ENCODE assay signal across 2 cellular contexts in the genomic region with DNA sequence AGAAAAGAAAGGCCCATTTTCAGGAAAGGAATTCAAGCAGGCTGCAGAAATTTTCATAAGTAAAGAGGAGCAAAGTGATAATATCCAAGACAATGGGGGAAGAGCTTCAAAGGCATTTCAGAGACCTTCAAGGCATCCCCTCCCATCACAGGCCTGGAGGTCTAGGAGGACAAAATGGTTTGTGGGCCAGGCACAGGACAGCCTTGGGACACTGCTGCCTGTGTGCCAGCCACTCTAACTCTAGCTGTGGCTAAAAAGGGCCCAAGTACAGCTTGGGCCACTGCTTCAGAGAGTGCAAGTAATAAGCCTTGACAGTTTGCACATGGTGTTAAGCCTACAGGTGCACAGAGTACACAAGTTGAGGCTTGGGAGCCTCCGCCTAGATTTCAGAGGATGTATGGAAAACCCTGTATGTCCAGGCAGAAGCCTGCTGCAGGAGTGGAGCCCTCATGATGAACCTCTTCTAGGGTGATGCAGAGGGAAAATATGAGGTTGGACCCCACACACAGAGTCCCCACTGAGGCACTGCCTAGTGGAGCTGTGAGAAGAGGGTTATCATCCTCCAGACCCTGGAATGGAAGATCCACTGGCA.
A peak's percentile ranks its signal among the peaks of the same experiment; 100 is the strongest.
TF ChIP-seq lines count a peak whose summit lies in the region.

No MANE protein-coding gene starts in this region.

TF ChIP-seq in HepG2, 621 proteins besides CTCF, POLR2A, EP300 and RAD21 (continues in another document):
- no peak for TF ChIP-seq RBAK (CRISPR knock-in tag; IDR thresholded peaks at IDR 0.05)
- TF ChIP-seq, protein P1, sequence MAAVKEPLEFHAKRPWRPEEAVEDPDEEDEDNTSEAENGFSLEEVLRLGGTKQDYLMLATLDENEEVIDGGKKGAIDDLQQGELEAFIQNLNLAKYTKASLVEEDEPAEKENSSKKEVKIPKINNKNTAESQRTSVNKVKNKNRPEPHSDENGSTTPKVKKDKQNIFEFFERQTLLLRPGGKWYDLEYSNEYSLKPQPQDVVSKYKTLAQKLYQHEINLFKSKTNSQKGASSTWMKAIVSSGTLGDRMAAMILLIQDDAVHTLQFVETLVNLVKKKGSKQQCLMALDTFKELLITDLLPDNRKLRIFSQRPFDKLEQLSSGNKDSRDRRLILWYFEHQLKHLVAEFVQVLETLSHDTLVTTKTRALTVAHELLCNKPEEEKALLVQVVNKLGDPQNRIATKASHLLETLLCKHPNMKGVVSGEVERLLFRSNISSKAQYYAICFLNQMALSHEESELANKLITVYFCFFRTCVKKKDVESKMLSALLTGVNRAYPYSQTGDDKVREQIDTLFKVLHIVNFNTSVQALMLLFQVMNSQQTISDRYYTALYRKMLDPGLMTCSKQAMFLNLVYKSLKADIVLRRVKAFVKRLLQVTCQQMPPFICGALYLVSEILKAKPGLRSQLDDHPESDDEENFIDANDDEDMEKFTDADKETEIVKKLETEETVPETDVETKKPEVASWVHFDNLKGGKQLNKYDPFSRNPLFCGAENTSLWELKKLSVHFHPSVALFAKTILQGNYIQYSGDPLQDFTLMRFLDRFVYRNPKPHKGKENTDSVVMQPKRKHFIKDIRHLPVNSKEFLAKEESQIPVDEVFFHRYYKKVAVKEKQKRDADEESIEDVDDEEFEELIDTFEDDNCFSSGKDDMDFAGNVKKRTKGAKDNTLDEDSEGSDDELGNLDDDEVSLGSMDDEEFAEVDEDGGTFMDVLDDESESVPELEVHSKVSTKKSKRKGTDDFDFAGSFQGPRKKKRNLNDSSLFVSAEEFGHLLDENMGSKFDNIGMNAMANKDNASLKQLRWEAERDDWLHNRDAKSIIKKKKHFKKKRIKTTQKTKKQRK (IDR thresholded peaks at IDR 0.05; ENCODE audit: low read length), result peak; percentile 42; the same call in 1 of the 2 replicates
- TF ChIP-seq, protein P2, sequence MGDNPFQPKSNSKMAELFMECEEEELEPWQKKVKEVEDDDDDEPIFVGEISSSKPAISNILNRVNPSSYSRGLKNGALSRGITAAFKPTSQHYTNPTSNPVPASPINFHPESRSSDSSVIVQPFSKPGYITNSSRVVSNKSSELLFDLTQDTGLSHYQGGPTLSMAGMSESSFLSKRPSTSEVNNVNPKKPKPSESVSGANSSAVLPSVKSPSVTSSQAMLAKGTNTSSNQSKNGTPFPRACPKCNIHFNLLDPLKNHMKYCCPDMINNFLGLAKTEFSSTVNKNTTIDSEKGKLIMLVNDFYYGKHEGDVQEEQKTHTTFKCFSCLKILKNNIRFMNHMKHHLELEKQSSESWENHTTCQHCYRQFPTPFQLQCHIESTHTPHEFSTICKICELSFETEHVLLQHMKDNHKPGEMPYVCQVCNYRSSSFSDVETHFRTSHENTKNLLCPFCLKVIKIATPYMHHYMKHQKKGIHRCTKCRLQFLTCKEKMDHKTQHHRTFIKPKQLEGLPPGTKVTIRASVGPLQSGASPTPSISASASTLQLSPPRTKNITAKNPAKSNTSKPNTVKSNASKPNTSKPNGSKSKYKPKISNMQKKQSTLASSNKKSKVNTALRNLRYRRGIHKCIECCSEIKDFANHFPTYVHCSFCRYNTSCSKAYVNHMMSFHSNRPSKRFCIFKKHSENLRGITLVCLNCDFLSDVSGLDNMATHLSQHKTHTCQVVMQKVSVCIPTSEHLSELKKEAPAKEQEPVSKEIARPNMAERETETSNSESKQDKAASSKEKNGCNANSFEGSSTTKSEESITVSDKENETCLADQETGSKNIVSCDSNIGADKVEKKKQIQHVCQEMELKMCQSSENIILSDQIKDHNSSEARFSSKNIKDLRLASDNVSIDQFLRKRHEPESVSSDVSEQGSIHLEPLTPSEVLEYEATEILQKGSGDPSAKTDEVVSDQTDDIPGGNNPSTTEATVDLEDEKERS (CRISPR knock-in tag; IDR thresholded peaks at IDR 0.05), result 0 out of 2 replicates have a peak, but pooled peaks have one; percentile 73
- no peak for TF ChIP-seq KLF16 (CRISPR knock-in tag; IDR thresholded peaks at IDR 0.05)
- TF ChIP-seq CENPT (CRISPR knock-in tag; IDR thresholded peaks at IDR 0.05; ENCODE audit: low read depth), result no peak
- no peak for TF ChIP-seq REPIN1 (CRISPR knock-in tag; IDR thresholded peaks at IDR 0.05; ENCODE audit: borderline replicate concordance, low read depth)
- TF ChIP-seq MATR3 (CRISPR knock-in tag; IDR thresholded peaks at IDR 0.05), result no peak
- no peak for TF ChIP-seq ZBTB1 (CRISPR knock-in tag; IDR thresholded peaks at IDR 0.05; ENCODE audit: borderline replicate concordance)

TF ChIP-seq in K562, 482 proteins besides CTCF, POLR2A, EP300 and RAD21 (continues in another document):
- TF ChIP-seq JUNB (CRISPR knock-in tag; conservative IDR thresholded peaks at IDR 0.05) (no peak), THRAP3 (IDR thresholded peaks at IDR 0.05; ENCODE audit: borderline replicate concordance) (no peak), CBX1 (IDR thresholded peaks at IDR 0.05; ENCODE audit: low read depth) (peak; percentile 91), PPARD (CRISPR knock-in tag; IDR thresholded peaks at IDR 0.05) (no peak), KLF10 (CRISPR knock-in tag; IDR thresholded peaks at IDR 0.05) (no peak), BRCA1 (IDR thresholded peaks at IDR 0.05) (no peak), BRCA1 (CRISPR knock-in tag; IDR thresholded peaks at IDR 0.05) (no peak), CREB1 (IDR thresholded peaks at IDR 0.05) (no peak), CREB1 (CRISPR knock-in tag; IDR thresholded peaks at IDR 0.05) (no peak), CBX5 (IDR thresholded peaks at IDR 0.05; ENCODE audit: borderline replicate concordance, low read depth) (peak; percentile 97), GABPB2 (CRISPR knock-in tag; conservative IDR thresholded peaks at IDR 0.05) (no peak), MIER1 (IDR thresholded peaks at IDR 0.05; ENCODE audit: low read depth) (no peak), NFATC3 (IDR thresholded peaks at IDR 0.05) (no peak), ZNF274 (IDR thresholded peaks at IDR 0.05; ENCODE audit: borderline replicate concordance, low read depth, low read length) (no peak), ETV5 (CRISPR knock-in tag; IDR thresholded peaks at IDR 0.05; ENCODE audit: low read depth) (no peak), NELFE (IDR thresholded peaks at IDR 0.05; ENCODE audit: insufficient read depth, insufficient read length) (no peak), ZNF507 (tag; conservative IDR thresholded peaks at IDR 0.05) (no peak), LARP7 (IDR thresholded peaks at IDR 0.05) (no peak), HLTF (IDR thresholded peaks at IDR 0.05) (0 out of 2 replicates have a peak, but pooled peaks have one; percentile 33), ZNF263 (CRISPR knock-in tag; IDR thresholded peaks at IDR 0.05; ENCODE audit: borderline replicate concordance) (no peak), TRIM24 (IDR thresholded peaks at IDR 0.05) (peak in 1 of 2 experiments; percentile 55; a peak in 2 of 4 replicates), SUPT5H (IDR thresholded peaks at IDR 0.05) (no peak), ZBTB7A (IDR thresholded peaks at IDR 0.05; ENCODE audit: borderline replicate concordance, control insufficient read depth, low read depth, low read length) (no peak), BHLHE40 (IDR thresholded peaks at IDR 0.05; ENCODE audit: low read length) (no peak), TRIM28 (IDR thresholded peaks at IDR 0.05) (peak; percentile 97), ZNF644 (tag; IDR thresholded peaks at IDR 0.05; ENCODE audit: low read depth) (no peak), RUNX1 (IDR thresholded peaks at IDR 0.05; ENCODE audit: low read depth) (no peak), RBM25 (IDR thresholded peaks at IDR 0.05; ENCODE audit: low read depth, low read length, severe bottlenecking) (no peak), MYBL2 (IDR thresholded peaks at IDR 0.05; ENCODE audit: low read depth) (no peak), MYBL2 (CRISPR knock-in tag; IDR thresholded peaks at IDR 0.05; ENCODE audit: borderline replicate concordance) (no peak), FIP1L1 (IDR thresholded peaks at IDR 0.05; ENCODE audit: low read depth, low read length, poor library complexity, severe bottlenecking) (no peak), CBX3 (IDR thresholded peaks at IDR 0.05; ENCODE audit: borderline replicate concordance in 1 of 2, low read length in 2 of 2) (peak; percentile 69 to 98), GATAD2B (IDR thresholded peaks at IDR 0.05; ENCODE audit: borderline replicate concordance) (no peak), ZNF589 (CRISPR knock-in tag; IDR thresholded peaks at IDR 0.05; ENCODE audit: low read depth) (no peak), IFI16 (CRISPR knock-in tag; IDR thresholded peaks at IDR 0.05) (no peak)
- TF ChIP-seq, protein P3, sequence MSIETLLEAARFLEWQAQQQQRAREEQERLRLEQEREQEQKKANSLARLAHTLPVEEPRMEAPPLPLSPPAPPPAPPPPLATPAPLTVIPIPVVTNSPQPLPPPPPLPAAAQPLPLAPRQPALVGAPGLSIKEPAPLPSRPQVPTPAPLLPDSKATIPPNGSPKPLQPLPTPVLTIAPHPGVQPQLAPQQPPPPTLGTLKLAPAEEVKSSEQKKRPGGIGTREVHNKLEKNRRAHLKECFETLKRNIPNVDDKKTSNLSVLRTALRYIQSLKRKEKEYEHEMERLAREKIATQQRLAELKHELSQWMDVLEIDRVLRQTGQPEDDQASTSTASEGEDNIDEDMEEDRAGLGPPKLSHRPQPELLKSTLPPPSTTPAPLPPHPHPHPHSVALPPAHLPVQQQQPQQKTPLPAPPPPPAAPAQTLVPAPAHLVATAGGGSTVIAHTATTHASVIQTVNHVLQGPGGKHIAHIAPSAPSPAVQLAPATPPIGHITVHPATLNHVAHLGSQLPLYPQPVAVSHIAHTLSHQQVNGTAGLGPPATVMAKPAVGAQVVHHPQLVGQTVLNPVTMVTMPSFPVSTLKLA (conservative IDR thresholded peaks at IDR 0.05), result no peak
- TF ChIP-seq, protein P4, sequence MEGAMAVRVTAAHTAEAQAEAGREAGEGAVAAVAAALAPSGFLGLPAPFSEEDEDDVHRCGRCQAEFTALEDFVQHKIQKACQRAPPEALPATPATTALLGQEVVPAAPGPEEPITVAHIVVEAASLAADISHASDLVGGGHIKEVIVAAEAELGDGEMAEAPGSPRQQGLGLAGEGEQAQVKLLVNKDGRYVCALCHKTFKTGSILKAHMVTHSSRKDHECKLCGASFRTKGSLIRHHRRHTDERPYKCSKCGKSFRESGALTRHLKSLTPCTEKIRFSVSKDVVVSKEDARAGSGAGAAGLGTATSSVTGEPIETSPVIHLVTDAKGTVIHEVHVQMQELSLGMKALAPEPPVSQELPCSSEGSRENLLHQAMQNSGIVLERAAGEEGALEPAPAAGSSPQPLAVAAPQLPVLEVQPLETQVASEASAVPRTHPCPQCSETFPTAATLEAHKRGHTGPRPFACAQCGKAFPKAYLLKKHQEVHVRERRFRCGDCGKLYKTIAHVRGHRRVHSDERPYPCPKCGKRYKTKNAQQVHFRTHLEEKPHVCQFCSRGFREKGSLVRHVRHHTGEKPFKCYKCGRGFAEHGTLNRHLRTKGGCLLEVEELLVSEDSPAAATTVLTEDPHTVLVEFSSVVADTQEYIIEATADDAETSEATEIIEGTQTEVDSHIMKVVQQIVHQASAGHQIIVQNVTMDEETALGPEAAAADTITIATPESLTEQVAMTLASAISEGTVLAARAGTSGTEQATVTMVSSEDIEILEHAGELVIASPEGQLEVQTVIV (CRISPR knock-in tag; IDR thresholded peaks at IDR 0.05; ENCODE audit: borderline replicate concordance), result no peak
- TF ChIP-seq, protein P5, sequence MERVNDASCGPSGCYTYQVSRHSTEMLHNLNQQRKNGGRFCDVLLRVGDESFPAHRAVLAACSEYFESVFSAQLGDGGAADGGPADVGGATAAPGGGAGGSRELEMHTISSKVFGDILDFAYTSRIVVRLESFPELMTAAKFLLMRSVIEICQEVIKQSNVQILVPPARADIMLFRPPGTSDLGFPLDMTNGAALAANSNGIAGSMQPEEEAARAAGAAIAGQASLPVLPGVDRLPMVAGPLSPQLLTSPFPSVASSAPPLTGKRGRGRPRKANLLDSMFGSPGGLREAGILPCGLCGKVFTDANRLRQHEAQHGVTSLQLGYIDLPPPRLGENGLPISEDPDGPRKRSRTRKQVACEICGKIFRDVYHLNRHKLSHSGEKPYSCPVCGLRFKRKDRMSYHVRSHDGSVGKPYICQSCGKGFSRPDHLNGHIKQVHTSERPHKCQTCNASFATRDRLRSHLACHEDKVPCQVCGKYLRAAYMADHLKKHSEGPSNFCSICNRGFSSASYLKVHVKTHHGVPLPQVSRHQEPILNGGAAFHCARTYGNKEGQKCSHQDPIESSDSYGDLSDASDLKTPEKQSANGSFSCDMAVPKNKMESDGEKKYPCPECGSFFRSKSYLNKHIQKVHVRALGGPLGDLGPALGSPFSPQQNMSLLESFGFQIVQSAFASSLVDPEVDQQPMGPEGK (CRISPR knock-in tag; IDR thresholded peaks at IDR 0.05; ENCODE audit: borderline replicate concordance), result no peak
- TF ChIP-seq, protein P6, sequence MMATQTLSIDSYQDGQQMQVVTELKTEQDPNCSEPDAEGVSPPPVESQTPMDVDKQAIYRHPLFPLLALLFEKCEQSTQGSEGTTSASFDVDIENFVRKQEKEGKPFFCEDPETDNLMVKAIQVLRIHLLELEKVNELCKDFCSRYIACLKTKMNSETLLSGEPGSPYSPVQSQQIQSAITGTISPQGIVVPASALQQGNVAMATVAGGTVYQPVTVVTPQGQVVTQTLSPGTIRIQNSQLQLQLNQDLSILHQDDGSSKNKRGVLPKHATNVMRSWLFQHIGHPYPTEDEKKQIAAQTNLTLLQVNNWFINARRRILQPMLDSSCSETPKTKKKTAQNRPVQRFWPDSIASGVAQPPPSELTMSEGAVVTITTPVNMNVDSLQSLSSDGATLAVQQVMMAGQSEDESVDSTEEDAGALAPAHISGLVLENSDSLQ (IDR thresholded peaks at IDR 0.05), result no peak
- TF ChIP-seq, protein P7, sequence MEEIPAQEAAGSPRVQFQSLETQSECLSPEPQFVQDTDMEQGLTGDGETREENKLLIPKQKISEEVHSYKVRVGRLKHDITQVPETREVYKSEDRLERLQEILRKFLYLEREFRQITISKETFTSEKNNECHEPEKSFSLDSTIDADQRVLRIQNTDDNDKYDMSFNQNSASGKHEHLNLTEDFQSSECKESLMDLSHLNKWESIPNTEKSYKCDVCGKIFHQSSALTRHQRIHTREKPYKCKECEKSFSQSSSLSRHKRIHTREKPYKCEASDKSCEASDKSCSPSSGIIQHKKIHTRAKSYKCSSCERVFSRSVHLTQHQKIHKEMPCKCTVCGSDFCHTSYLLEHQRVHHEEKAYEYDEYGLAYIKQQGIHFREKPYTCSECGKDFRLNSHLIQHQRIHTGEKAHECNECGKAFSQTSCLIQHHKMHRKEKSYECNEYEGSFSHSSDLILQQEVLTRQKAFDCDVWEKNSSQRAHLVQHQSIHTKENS (CRISPR knock-in tag; IDR thresholded peaks at IDR 0.05), result no peak
- TF ChIP-seq, protein P8, sequence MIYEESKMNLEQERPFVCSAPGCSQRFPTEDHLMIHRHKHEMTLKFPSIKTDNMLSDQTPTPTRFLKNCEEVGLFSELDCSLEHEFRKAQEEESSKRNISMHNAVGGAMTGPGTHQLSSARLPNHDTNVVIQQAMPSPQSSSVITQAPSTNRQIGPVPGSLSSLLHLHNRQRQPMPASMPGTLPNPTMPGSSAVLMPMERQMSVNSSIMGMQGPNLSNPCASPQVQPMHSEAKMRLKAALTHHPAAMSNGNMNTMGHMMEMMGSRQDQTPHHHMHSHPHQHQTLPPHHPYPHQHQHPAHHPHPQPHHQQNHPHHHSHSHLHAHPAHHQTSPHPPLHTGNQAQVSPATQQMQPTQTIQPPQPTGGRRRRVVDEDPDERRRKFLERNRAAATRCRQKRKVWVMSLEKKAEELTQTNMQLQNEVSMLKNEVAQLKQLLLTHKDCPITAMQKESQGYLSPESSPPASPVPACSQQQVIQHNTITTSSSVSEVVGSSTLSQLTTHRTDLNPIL (CRISPR knock-in tag; IDR thresholded peaks at IDR 0.05), result no peak
